24 cellular contexts compared by ENCODE assay signal in genomic region chr19:1290245-1290698, GRCh38. TPM values are rescaled to one million over a fixed set of nuclear protein-coding genes. Genes with fewer than 3 reads are reported as not detected.
"Had no signal": no experiment of that assay in that cellular context is flagged by ENCODE, and none has a peak within 500 bp of the region (broad histone marks: within the 10 kb centered on the region; RNA-seq: fewer than 3 reads in every experiment).

No MANE protein-coding gene starts in this region.

- H3K4me3 ChIP-seq: heart left ventricle, psoas muscle, stomach, thoracic aorta had no signal

- H3K36me3 ChIP-seq: heart left ventricle, neutrophil, stomach, thoracic aorta had no signal

- ATAC-seq: heart left ventricle; left lobe of liver; naive thymus-derived CD4-positive, alpha-beta T cell; psoas muscle; sciatic nerve had no signal

- H3K27ac ChIP-seq: heart left ventricle, neutrophil, psoas muscle, stomach, thoracic aorta had no signal

- FAIRE-seq: colon, islet of Langerhans had no signal

- H3K9me3 ChIP-seq: heart left ventricle, neutrophil, psoas muscle, stomach, thoracic aorta had no signal

- DNase-seq: cerebellar nuclear complex; effector CD4-positive, alpha-beta T cell; foreskin melanocyte; heart left ventricle; hypothalamus; mammary epithelial cell; naive thymus-derived CD4-positive, alpha-beta T cell; nephron progenitor cell; psoas muscle; retina; stimulated activated naive CD4-positive, alpha-beta T cell; stomach; substantia nigra; trophoblast cell had no signal

RNA-seq across cellular contexts. Expression of gene EFNA2, which starts 4.6 kb away (rescaled TPM):
- total RNA-seq: heart left ventricle; lower leg skin; mesenteric fat pad; mononuclear cell; naive thymus-derived CD4-positive, alpha-beta T cell; osteoblast; psoas muscle; sciatic nerve; thoracic aorta had no signal
- polyA plus RNA-seq: heart left ventricle; mammary epithelial cell; naive thymus-derived CD4-positive, alpha-beta T cell; psoas muscle had no signal
